In genomic region chr6:72836971-72837370, GRCh38 we compare ENCODE assay signal across 27 cellular contexts.
"Had no signal": no experiment of that assay in that cellular context is flagged by ENCODE, and none has a peak within 500 bp of the region (broad histone marks: within the 10 kb centered on the region; RNA-seq: fewer than 3 reads in every experiment).

No MANE protein-coding gene starts in this region.

- H3K9me3 ChIP-seq: stomach, suprapubic skin, testis, thoracic aorta, thyroid gland, tibial artery, tibial nerve, transverse colon, upper lobe of left lung, upper lobe of right lung, uterus, vagina had no signal

- H3K36me3 ChIP-seq: stomach, suprapubic skin, thoracic aorta, thyroid gland, tibial artery, tibial nerve, transverse colon, upper lobe of left lung, upper lobe of right lung, uterus, vagina had no signal

- DNase-seq: stimulated activated CD4-positive, alpha-beta T cell treated with anti-CD3 and anti-CD28 coated beads, Interleukin-2, amount 100 ng/mL, for 48 hours; stimulated activated CD4-positive, alpha-beta T cell treated with anti-CD3 and anti-CD28 coated beads, Interleukin-4, amount 100 ng/mL, for 1 hour; stimulated activated CD4-positive, alpha-beta T cell treated with anti-CD3 and anti-CD28 coated beads, Interleukin-4, amount 100 ng/mL, for 24 hours; stimulated activated CD4-positive, alpha-beta T cell treated with anti-CD3 and anti-CD28 coated beads, Interleukin-4, amount 100 ng/mL, for 4 hours; stimulated activated CD8-positive, alpha-beta memory T cell treated with anti-CD3 and anti-CD28 coated beads, Interleukin-4, amount 100 ng/mL, for 48 hours; stimulated activated naive B cell treated with anti-CD40 and anti-IgM and Interleukin-4, amounts not matched to agents 10 μg/mL and 1 μg/mL and 100 μg/mL, for 72 hours; stimulated activated naive CD4-positive, alpha-beta T cell; stimulated activated naive CD4-positive, alpha-beta T cell treated with Interleukin-2 at 50 U/mL for 16 hours; stimulated activated naive CD8-positive, alpha-beta T cell treated with anti-CD3 and anti-CD28 coated beads, Interleukin-15, amount 100 ng/mL, for 72 hours; stimulated activated naive CD8-positive, alpha-beta T cell treated with anti-CD3 and anti-CD28 coated beads, Interleukin-15, Interleukin-2, amounts not matched to agents 100 U/mL and 50 U/mL, for 24 hours; stomach; substantia nigra; testis; thyroid gland; tibial artery; transverse colon; trophoblast cell; upper lobe of left lung; upper lobe of right lung; uterus had no signal

- FAIRE-seq: urothelium cell line had no signal

- H3K27ac ChIP-seq: stomach, suprapubic skin, testis, thoracic aorta, thyroid gland, tibial artery, tibial nerve, transverse colon, upper lobe of left lung, upper lobe of right lung, uterus, vagina had no signal

- ATAC-seq: stimulated activated effector memory CD8-positive, alpha-beta T cell treated with anti-CD3 and anti-CD28 coated beads, Interleukin-12 subunit alpha, Interleukin-12 subunit beta, amount 100 ng/mL, for 72 hours; stimulated activated memory B cell treated with anti-CD40 and anti-IgM and Interleukin-4, amounts not matched to agents 10 μg/mL and 1 μg/mL and 100 μg/mL, for 72 hours; stimulated activated naive B cell treated with anti-CD40 and anti-IgM and Interleukin-4, amounts not matched to agents 10 μg/mL and 1 μg/mL and 100 μg/mL, for 72 hours; stimulated activated naive CD8-positive, alpha-beta T cell treated with anti-CD3 and anti-CD28 coated beads, Interleukin-15, amount 100 ng/mL, for 72 hours; stimulated activated naive CD8-positive, alpha-beta T cell treated with anti-CD3 and anti-CD28 coated beads, Interleukin-15, Interleukin-2, amounts not matched to agents 100 U/mL and 50 U/mL, for 24 hours; upper lobe of right lung had no signal

- H3K4me1 ChIP-seq: suprapubic skin, testis, tibial nerve, transverse colon, upper lobe of left lung, upper lobe of right lung, uterus, vagina had no signal

- H3K4me3 ChIP-seq: stomach, suprapubic skin, testis, thoracic aorta, thyroid gland, tibial artery, tibial nerve, transverse colon, upper lobe of left lung, upper lobe of right lung, uterus, vagina had no signal

- H3K27me3 ChIP-seq: stomach, suprapubic skin, testis, thyroid gland, tibial artery, tibial nerve, transverse colon, upper lobe of left lung, upper lobe of right lung, uterus, vagina had no signal
